8 cellular contexts compared by ENCODE assay signal in the genomic region with DNA sequence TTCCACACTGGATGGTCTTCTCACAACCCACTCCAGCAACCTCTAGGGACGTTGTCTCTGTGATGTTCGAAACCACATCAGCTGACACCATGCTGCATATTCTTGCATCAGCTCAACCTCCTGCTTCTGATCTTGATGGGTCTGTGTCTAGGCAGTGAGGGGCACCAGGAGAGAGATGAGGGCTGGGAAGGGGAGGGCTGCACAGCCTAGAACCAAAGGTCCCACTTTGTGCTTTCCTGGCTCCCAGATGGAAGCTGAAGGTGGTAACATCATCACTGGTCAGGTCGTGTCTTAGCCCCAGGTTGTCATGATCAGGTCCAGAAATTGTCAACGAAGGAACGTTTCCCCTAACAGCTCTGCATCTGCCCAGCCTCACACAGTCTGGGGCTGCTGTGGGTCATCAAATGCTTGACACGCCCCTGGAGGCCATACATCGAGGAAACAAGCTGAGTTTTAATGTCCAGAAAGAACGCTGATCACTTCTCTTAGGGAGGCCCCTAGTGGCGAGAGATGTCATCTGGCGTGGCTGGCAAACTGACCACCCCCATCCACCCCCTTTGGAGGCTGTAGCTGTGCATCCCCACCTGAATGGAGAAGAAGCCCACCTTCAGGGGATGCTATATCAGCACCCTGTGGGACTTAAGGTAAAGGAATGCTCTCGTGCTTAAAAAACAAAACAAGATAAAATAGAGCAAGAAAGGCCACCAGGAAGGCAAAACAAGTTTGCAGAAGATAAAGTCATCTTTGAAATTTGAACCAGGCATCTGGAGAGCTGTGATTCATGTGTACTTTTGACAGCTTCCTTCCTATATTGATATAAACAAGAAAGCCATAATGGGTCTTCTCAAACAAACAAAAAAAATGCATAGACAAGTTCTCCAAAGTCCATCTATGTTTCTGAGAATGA. TPM values are rescaled to one million over a fixed set of nuclear protein-coding genes. Genes with fewer than 3 reads are reported as not detected.
DNase-seq lines count a peak whose midpoint lies in the region; ATAC-seq and TF ChIP-seq lines count a peak whose summit lies in the region.

No MANE protein-coding gene starts in this region.

- peak; percentile 79 for ATAC-seq in GM21515 (IDR thresholded peaks at IDR 0.05; ENCODE audit: unreplicated experiment)

- no peaks in the 10 kb centered on the region for H3K27me3 Mint-ChIP-seq in MCF 10A (ENCODE audit: insufficient read depth, unreplicated experiment)

- intact Hi-C loops in MCF 10A (cut with micrococcal nuclease), result loop anchor here (1.0 kb wide), 3 partner anchors 37 to 136 kb away; no protein-coding TSS in a partner anchor

- H3K27me3 ChIP-seq in kidney epithelial cell (ENCODE audit: control insufficient read depth, insufficient read depth, low read length), result no peaks in the 10 kb centered on the region

- H3K27ac Mint-ChIP-seq in MCF 10A (ENCODE audit: low read depth, unreplicated experiment), result no peak overlapping the region

- no peaks in the 10 kb centered on the region for H3K4me1 Mint-ChIP-seq in MCF 10A (ENCODE audit: insufficient read depth, unreplicated experiment)

- TF ChIP-seq CTCF in MCF 10A (IDR thresholded peaks at IDR 0.05; ENCODE audit: unreplicated experiment) (peak; percentile 60), kidney epithelial cell (IDR thresholded peaks at IDR 0.05; ENCODE audit: insufficient read depth, low read length, poor library complexity, severe bottlenecking) (peak; percentile 87)

- CTCF ChIA-PET in MCF 10A (lab: Yijun Ruan, JAX), result interaction anchor here (0.5 to 1.9 kb wide), 25 partner anchors 10 to 358 kb away, joined by 3 to 10 read pairs (median 4); no protein-coding TSS in a partner anchor

- no TSS peak for BruUV-seq in MCF 10A (replicated peaks; lab: Mats Ljungman, UMichigan)

- no peaks in the 10 kb centered on the region for H3K36me3 Mint-ChIP-seq in MCF 10A (ENCODE audit: insufficient read depth, unreplicated experiment)

- POLR2A ChIA-PET in MCF 10A (lab: Yijun Ruan, JAX), result interaction anchor here (0.6 kb wide), 1 partner anchor 47 kb away, joined by 5 read pairs; no protein-coding TSS in a partner anchor

- H3K9me3 Mint-ChIP-seq in MCF 10A (ENCODE audit: unreplicated experiment), result no peaks in the 10 kb centered on the region

- peak; percentile 65 to 66 for DNase-seq in NCI-H524 (lab: John Stamatoyannopoulos, UW)
- DNase-seq in NCI-H524 treated with DMSO at 0.1 percent for 48 hours (lab: John Stamatoyannopoulos, UW), result no peak
- peak; percentile 86 for DNase-seq in HuH-7.5 (ENCODE audit: low spot score)
- DNase-seq in RPMI7951 (ENCODE audit: low read depth), result peak; percentile 82
- DNase-seq in MCF 10A (ENCODE audit: unreplicated experiment), result peak; percentile 82
- no peak for DNase-seq in kidney epithelial cell (ENCODE audit: low read depth)
- DNase-seq in superior temporal gyrus (ENCODE audit: extremely low spot score), result peak; percentile 48

- H3K36me3 ChIP-seq in kidney epithelial cell (ENCODE audit: control insufficient read depth, insufficient read depth, low read length), result no peaks in the 10 kb centered on the region

- H3K4me3 Mint-ChIP-seq in MCF 10A (ENCODE audit: unreplicated experiment), result no peak overlapping the region

- H3K4me3 ChIP-seq in kidney epithelial cell (ENCODE audit: low read depth, low read length), result no peak overlapping the region

RNA-seq across cellular contexts. Expression of a gene that starts 58.3 kb away (rescaled TPM):
- 44.1 and 49.5 TPM in 2 replicates for total RNA-seq in RPMI7951 (2014; rRNA removed; shearing (Covaris generic))
- total RNA-seq in MCF 10A (2022) (38.4 and 75.6 TPM in 2 replicates), kidney epithelial cell (49.9 and 90.6 TPM in 2 replicates)

Comparison
In these comparisons a context has a peak if more than half of its experiments do, and no peak if none do; other contexts are left out.
1. DNase-seq: peak in NCI-H524 (2 of 2), HuH-7.5 (single experiment), RPMI7951 (single experiment), MCF 10A (single experiment) and superior temporal gyrus (single experiment); none in NCI-H524 treated with DMSO at 0.1 percent for 48 hours (single experiment) and kidney epithelial cell (single experiment).